1 cellular context compared by ENCODE assay signal in genomic region chr1:53769184-53769583, GRCh38.
TF ChIP-seq lines count a peak whose summit lies in the region.

No MANE protein-coding gene starts in this region.

TF ChIP-seq in HepG2, 621 proteins besides CTCF, POLR2A, EP300 and RAD21:
- TF ChIP-seq MAFK (conservative IDR thresholded peaks at IDR 0.05 in 1 of 2, IDR thresholded peaks at IDR 0.05 in 1 of 2; ENCODE audit: low read length in 2 of 2): peak in 1 of 2 experiments; percentile 40; a peak in 1 of 4 replicates
- TF ChIP-seq MAFF (IDR thresholded peaks at IDR 0.05; ENCODE audit: low read depth, low read length): peak; percentile 25; the same call in 1 of the 2 replicates
- no peak for TF ChIP-seq CENPT (CRISPR knock-in tag; IDR thresholded peaks at IDR 0.05; ENCODE audit: low read depth)
TF ChIP-seq in HepG2: peak in this region for 2.
